In the genomic region with DNA sequence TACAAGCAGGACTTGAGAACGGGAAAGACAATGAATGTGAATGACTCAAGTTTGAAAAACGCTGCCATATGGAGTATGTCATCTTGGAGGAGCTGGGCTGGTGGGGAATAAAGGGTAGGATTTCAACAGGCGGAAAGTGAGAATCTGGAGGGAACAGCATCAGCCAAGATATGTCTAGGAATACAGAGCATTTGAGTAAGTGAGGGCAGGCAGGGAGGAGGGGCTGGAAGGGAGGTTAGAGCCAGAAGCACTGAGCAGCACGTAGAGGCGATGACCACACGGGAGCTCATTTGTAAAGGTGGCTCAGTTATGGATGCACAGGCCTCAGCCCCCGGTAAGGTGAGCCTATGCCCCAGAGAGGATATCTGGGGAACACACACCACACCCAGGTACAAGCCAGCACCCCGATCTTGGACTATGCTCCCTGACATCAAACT, we compare ENCODE assay signal across 16 cellular contexts.
DNase-seq lines count a peak whose midpoint lies in the region; ATAC-seq, FAIRE-seq and TF ChIP-seq lines count a peak whose summit lies in the region.
"Had no signal": no experiment of that assay in that cellular context is flagged by ENCODE, and none has a peak within 500 bp of the region (broad histone marks: within the 10 kb centered on the region; RNA-seq: fewer than 3 reads in every experiment).

No MANE protein-coding gene starts in this region.

- H3K79me2 ChIP-seq in GM12878 (ENCODE audit: control insufficient read depth, insufficient read depth, low read length): no peaks in the 10 kb centered on the region; the same call in 1 of the 2 replicates

- SMC1A ChIA-PET in GM12878 (lab: Charles Lee; ENCODE audit: uncharacterized antibody, unreplicated experiment): interaction anchor here (1.3 to 2.2 kb wide), 2 partner anchors 9 to 12 kb away, joined by 3 to 7 read pairs; no protein-coding TSS in a partner anchor

- no peak for FAIRE-seq in GM12878 (lab: Jason Lieb, UNC)
- FAIRE-seq: A549 had no signal

- H2AFZ ChIP-seq in GM12878 (ENCODE audit: control insufficient read depth, low read depth, low read length): no peak overlapping the region

- no peak for TF ChIP-seq RAD21 in GM12878 (IDR thresholded peaks at IDR 0.05; ENCODE audit: insufficient read depth, low read depth, low read length)

- H4K20me1 ChIP-seq in GM12878 (ENCODE audit: control insufficient read depth, insufficient read depth): peaks cover 5% of the 10 kb centered on the region

- ATAC-seq in Right ventricle myocardium superior (ENCODE audit: poor library complexity): peak; percentile 72
- no peak for ATAC-seq in GM12878
- peak; percentile 25 to 39 for ATAC-seq in lower lobe of right lung

- WGBS in GM12878 (ENCODE audit: insufficient coverage, insufficient replicate concordance, low lambda C conversion rate, missing lambda C conversion rate): 96% methylated on average over 8 of the region's 8 CpGs

- TF ChIP-seq EP300 in GM12878 (IDR thresholded peaks at IDR 0.05; ENCODE audit: borderline replicate concordance in 1 of 2, control insufficient read depth in 1 of 2, low read depth in 2 of 2, low read length in 2 of 2): no peak

- no peak overlapping the region for H3K4me2 ChIP-seq in GM12878 (ENCODE audit: control insufficient read depth, insufficient read depth)
- H3K4me2 ChIP-seq: A549, KMS-11 had no signal

- H3K4me3 ChIP-seq in GM12878 (no peak overlapping the region), lower lobe of right lung (no peak overlapping the region), H7 (ENCODE audit: insufficient read depth, low read depth, low read length) (no peak overlapping the region), BE2C (ENCODE audit: low read depth, low read length) (no peak overlapping the region)
- H3K4me3 ChIP-seq: A549 had no signal

- intact Hi-C loops in Right ventricle myocardium superior (cut with DNase I): no loop called here
- intact Hi-C loops in cardiac septum (cut with DNase I): no loop called here
- intact Hi-C loops in GM12878 (cut with micrococcal nuclease; ENCODE audit: unreplicated experiment): no loop called here
- intact Hi-C loops in lower lobe of right lung (cut with DNase I): no loop called here

- no peak for TF ChIP-seq POLR2A in GM12878 (IDR thresholded peaks at IDR 0.05; ENCODE audit: low read depth, low read length)

- POLR2A ChIA-PET in GM12878 (lab: Charles Lee): interaction anchor here (0.7 kb wide), 4 partner anchors 31 to 1890 kb away, joined by 3 to 6 read pairs (median 4); no protein-coding TSS in a partner anchor

- H3K36me3 ChIP-seq in GM12878 (ENCODE audit: control insufficient read depth in 2 of 2, insufficient read depth in 2 of 2, low read length in 1 of 2) (peaks cover 27 to 57% of the 10 kb centered on the region in 2 experiments), lower lobe of right lung (peaks cover 64% of the 10 kb centered on the region), H7 (replicated peaks; ENCODE audit: control insufficient read depth, insufficient read depth, low read length) (peaks cover 33% of the 10 kb centered on the region), BE2C (peaks cover 86% of the 10 kb centered on the region)

- H3K9me3 ChIP-seq in GM12878 (replicated peaks; ENCODE audit: control insufficient read depth, insufficient read depth, low read length) (no peaks in the 10 kb centered on the region), lower lobe of right lung (no peaks in the 10 kb centered on the region), BE2C (no peaks in the 10 kb centered on the region)
- H3K9me3 ChIP-seq: A549 had no signal

- H3K27me3 ChIP-seq in GM12878 (replicated peaks in 1 of 2; ENCODE audit: control insufficient read depth in 2 of 2, insufficient read depth in 2 of 2, low read length in 1 of 2): no peaks in the 10 kb centered on the region
- no peaks in the 10 kb centered on the region for H3K27me3 ChIP-seq in lower lobe of right lung (ENCODE audit: low read depth)
- H3K27me3 ChIP-seq in H7 (ENCODE audit: control insufficient read depth, insufficient read depth, low read length): no peaks in the 10 kb centered on the region
- H3K27me3 ChIP-seq in BE2C: no peaks in the 10 kb centered on the region

- H3K9ac ChIP-seq in GM12878 (ENCODE audit: control insufficient read depth, insufficient read depth, low read length): no peak overlapping the region
- H3K9ac ChIP-seq: KMS-11 had no signal

- no peak overlapping the region for H3K27ac ChIP-seq in GM12878 (ENCODE audit: control insufficient read depth, insufficient read depth)
- no peak overlapping the region for H3K27ac ChIP-seq in lower lobe of right lung
- H3K27ac ChIP-seq: A549, KMS-11 had no signal

- CTCF ChIA-PET in GM12878 (lab: Yijun Ruan, JAX): interaction anchor here (0.5 to 1.6 kb wide), 2 partner anchors 18 to 265 kb away, joined by 3 read pairs; no protein-coding TSS in a partner anchor

- no peaks in the 10 kb centered on the region for H3K4me1 ChIP-seq in GM12878 (ENCODE audit: control insufficient read depth, insufficient read depth, low read length)
- H3K4me1 ChIP-seq in lower lobe of right lung: no peaks in the 10 kb centered on the region
- peaks cover 10% of the 10 kb centered on the region; the same call in 1 of the 2 replicates for H3K4me1 ChIP-seq in BE2C
- H3K4me1 ChIP-seq: A549 had no signal

- DNase-seq in Right ventricle myocardium superior (no peak), cardiac septum (ENCODE audit: low spot score) (no peak), GM12878 (ENCODE audit: low read depth, low spot score) (no peak), lower lobe of right lung (no peak), MV-4-11 (lab: John Stamatoyannopoulos, UW) (no peak), H7 (no peak), NOMO-1 (lab: John Stamatoyannopoulos, UW; ENCODE audit: unreplicated experiment in 2 of 2) (no peak), BE2C (no peak)
- DNase-seq: activated naive CD4-positive, alpha-beta T cell treated with anti-CD3 and anti-CD28 coated beads, Interleukin-2, amount 10 ng/mL, durations not matched to agents 7 days and 5 days; dermis blood vessel endothelial cell; GDM1; GOT3; hypothalamus; NCI-H510A treated with DMSO at 0.1 percent for 48 hours had no signal

- in situ Hi-C loops in GM12878 (cut with MboI): no loop called here

- BruUV-seq in GM12878 (replicated peaks; lab: Mats Ljungman, UMichigan): TSS peak; percentile 56

- RAD21 ChIA-PET in GM12878 (lab: Charles Lee; ENCODE audit: unreplicated experiment): interaction anchor here (0.7 to 3.3 kb wide), 2 partner anchors 143 kb away, joined by 3 to 10 read pairs; no protein-coding TSS in a partner anchor

- no peak for TF ChIP-seq CTCF in GM12878 (IDR thresholded peaks at IDR 0.05 in 2 of 3, conservative IDR thresholded peaks at IDR 0.05 in 1 of 3; ENCODE audit: control insufficient read depth in 2 of 3, extremely low read depth in 1 of 3, insufficient read depth in 1 of 3, low read depth in 3 of 3, low read length in 3 of 3)
- no peak for TF ChIP-seq CTCF in lower lobe of right lung (IDR thresholded peaks at IDR 0.05)
- no peak for TF ChIP-seq CTCF in BE2C (IDR thresholded peaks at IDR 0.05; ENCODE audit: low read depth, low read length)

TF ChIP-seq in GM12878, 131 proteins besides CTCF, POLR2A, EP300 and RAD21:
- TF ChIP-seq NFXL1 (IDR thresholded peaks at IDR 0.05; ENCODE audit: borderline replicate concordance): peak; percentile 43; the same call in 1 of the 2 replicates
- TF ChIP-seq CBFB (IDR thresholded peaks at IDR 0.05; ENCODE audit: low read depth): no peak
